In genomic region chr22:36856121-36856791, GRCh38 we compare ENCODE assay signal across 8 cellular contexts. TPM values are rescaled to one million over a fixed set of nuclear protein-coding genes. Genes with fewer than 3 reads are reported as not detected.
A peak's percentile ranks its signal among the peaks of the same experiment; 100 is the strongest.
DNase-seq lines count a peak whose midpoint lies in the region; ATAC-seq and TF ChIP-seq lines count a peak whose summit lies in the region.

No MANE protein-coding gene starts in this region.

- H3K36me3 Mint-ChIP-seq in activated CD8-positive, alpha-beta T cell treated with anti-CD3 and anti-CD28 coated beads, Interleukin-2, amount 10 ng/mL, durations not matched to agents 7 days and 5 days (ENCODE audit: low read depth): peaks cover 5% of the 10 kb centered on the region

- H3K27me3 ChIP-seq in DND-41 (ENCODE audit: insufficient read depth, low read length, poor library complexity) (no peaks in the 10 kb centered on the region), mesenchymal stem cell (ENCODE audit: control insufficient read depth in 1 of 2, insufficient read depth in 1 of 2, low read length in 2 of 2) (peaks cover 29 to 52% of the 10 kb centered on the region in 2 experiments)

- H3K4me2 ChIP-seq in DND-41 (ENCODE audit: insufficient read depth, low read length) (peak overlapping the region; percentile 24; the same call in 1 of the 2 replicates), mesenchymal stem cell (ENCODE audit: low read length, poor library complexity, severe bottlenecking) (no peak overlapping the region)

- H3K36me3 ChIP-seq in DND-41 (ENCODE audit: insufficient read depth, low read length) (no peaks in the 10 kb centered on the region), mesenchymal stem cell (ENCODE audit: control insufficient read depth in 1 of 2, insufficient read depth in 2 of 2, low read depth in 1 of 2, low read length in 2 of 2) (no peaks in the 10 kb centered on the region)

- no peak overlapping the region for H2BK120ac ChIP-seq in mesenchymal stem cell (ENCODE audit: low read depth, low read length)

- H3K4me1 ChIP-seq in DND-41 (ENCODE audit: insufficient read depth, low read length) (peaks cover 6% of the 10 kb centered on the region; the same call in 1 of the 2 replicates), mesenchymal stem cell (ENCODE audit: control insufficient read depth, insufficient read depth, low read depth, low read length) (peaks cover 2% of the 10 kb centered on the region)

- H3K79me1 ChIP-seq in mesenchymal stem cell (replicated peaks; ENCODE audit: low read length, poor library complexity, severe bottlenecking): no peaks in the 10 kb centered on the region

- H3K79me2 ChIP-seq in DND-41 (ENCODE audit: insufficient read depth, low read length): no peaks in the 10 kb centered on the region

- no peak overlapping the region for H3K9ac ChIP-seq in DND-41 (ENCODE audit: low read depth, low read length)
- H3K9ac ChIP-seq in mesenchymal stem cell (ENCODE audit: low read length): no peak overlapping the region

- no peak overlapping the region for H3K4ac ChIP-seq in mesenchymal stem cell (ENCODE audit: low read depth in 1 of 2, low read length in 2 of 2)

- 10% methylated on average over 29 of the region's 30 CpGs for WGBS in mesenchymal stem cell

- no peaks in the 10 kb centered on the region for H3K9me3 Mint-ChIP-seq in activated CD8-positive, alpha-beta T cell treated with anti-CD3 and anti-CD28 coated beads, Interleukin-2, amount 10 ng/mL, durations not matched to agents 7 days and 5 days (ENCODE audit: insufficient read depth)

- peak overlapping the region; percentile 56 for H3K27ac Mint-ChIP-seq in activated CD8-positive, alpha-beta T cell treated with anti-CD3 and anti-CD28 coated beads, Interleukin-2, amount 10 ng/mL, durations not matched to agents 7 days and 5 days

- H4K91ac ChIP-seq in mesenchymal stem cell (ENCODE audit: low read length): no peak overlapping the region

- H3K18ac ChIP-seq in mesenchymal stem cell (ENCODE audit: low read depth in 1 of 2, low read length in 2 of 2): no peak overlapping the region

- no peak overlapping the region for H3K14ac ChIP-seq in mesenchymal stem cell (ENCODE audit: low read length in 2 of 2)

- no peak overlapping the region for H2AK5ac ChIP-seq in mesenchymal stem cell (ENCODE audit: low read length, severe bottlenecking)

- H3K27ac ChIP-seq in DND-41 (ENCODE audit: low read length) (no peak overlapping the region), mesenchymal stem cell (ENCODE audit: low read length, poor library complexity, severe bottlenecking) (no peak overlapping the region)

- DNase-seq in DND-41 (peak; percentile 87), HT-29 (ENCODE audit: low spot score) (peak; percentile 68), mesenchymal stem cell (peak; percentile 77)
- peak; percentile 72 for DNase-seq in NK-92 treated with Interleukin-12 subunit alpha and Interleukin-12 subunit beta, amount 100 ng/mL, for 24 hours (lab: John Stamatoyannopoulos, UW)
- DNase-seq in activated CD8-positive, alpha-beta T cell treated with anti-CD3 and anti-CD28 coated beads, Interleukin-2, amount 10 ng/mL, durations not matched to agents 7 days and 5 days: peak; percentile 96
- DNase-seq in effector CD4-positive, alpha-beta T cell: peak; percentile 96
- peak; percentile 70 to 76 for DNase-seq in stimulated activated CD8-positive, alpha-beta memory T cell treated with anti-CD3 and anti-CD28 coated beads, Interleukin-15, amount 100 ng/mL, for 4 hours (ENCODE audit: low read depth in 2 of 2)

- POLR2A ChIA-PET in activated CD8-positive, alpha-beta T cell treated with anti-CD3 and anti-CD28 coated beads, Interleukin-2, amount 10 ng/mL, durations not matched to agents 7 days and 5 days (lab: Charles Lee): interaction anchor here (0.6 kb wide), 1 partner anchor 327 kb away, joined by 3 read pairs; no protein-coding TSS in a partner anchor

- H3K4me3 ChIP-seq in DND-41 (ENCODE audit: low read depth in 1 of 2, low read length in 2 of 2): no peak overlapping the region
- no peak overlapping the region for H3K4me3 ChIP-seq in mesenchymal stem cell (ENCODE audit: insufficient read depth in 1 of 2, low read depth in 1 of 2, low read length in 2 of 2)

- no peak overlapping the region for H2BK15ac ChIP-seq in mesenchymal stem cell (ENCODE audit: low read depth, poor library complexity, severe bottlenecking)

- H2BK12ac ChIP-seq in mesenchymal stem cell (ENCODE audit: low read length in 2 of 2): no peak overlapping the region

- no peaks in the 10 kb centered on the region for H4K20me1 ChIP-seq in DND-41 (ENCODE audit: insufficient read depth, low read length)

- peaks cover 75% of the 10 kb centered on the region for H3K4me1 Mint-ChIP-seq in activated CD8-positive, alpha-beta T cell treated with anti-CD3 and anti-CD28 coated beads, Interleukin-2, amount 10 ng/mL, durations not matched to agents 7 days and 5 days (ENCODE audit: low read depth)

- no peak overlapping the region for H3K23ac ChIP-seq in mesenchymal stem cell (ENCODE audit: low read length in 2 of 2)

- no peak overlapping the region for H2BK5ac ChIP-seq in mesenchymal stem cell (ENCODE audit: low read depth, low read length, poor library complexity, severe bottlenecking)

- peak overlapping the region; percentile 38 for H3K4me3 Mint-ChIP-seq in activated CD8-positive, alpha-beta T cell treated with anti-CD3 and anti-CD28 coated beads, Interleukin-2, amount 10 ng/mL, durations not matched to agents 7 days and 5 days

- H2AFZ ChIP-seq in DND-41 (ENCODE audit: low read depth, low read length) (0 out of 2 replicates have a peak overlapping the region, but pooled peaks have one; percentile 41), mesenchymal stem cell (ENCODE audit: low read depth, low read length) (no peak overlapping the region)

- ATAC-seq in DND-41 (ENCODE audit: insufficient read depth, low read depth) (peak; percentile 90), HG03135 (IDR thresholded peaks at IDR 0.05; ENCODE audit: unreplicated experiment) (no peak)
- ATAC-seq in activated CD8-positive, alpha-beta T cell treated with anti-CD3 and anti-CD28 coated beads, Interleukin-2, amount 10 ng/mL, durations not matched to agents 7 days and 5 days: peak; percentile 63

- no peaks in the 10 kb centered on the region for H3K9me3 ChIP-seq in DND-41 (ENCODE audit: insufficient read depth, low read length, severe bottlenecking)
- peaks cover 4% of the 10 kb centered on the region for H3K9me3 ChIP-seq in mesenchymal stem cell (ENCODE audit: control insufficient read depth, low read length)

- H3K27me3 Mint-ChIP-seq in activated CD8-positive, alpha-beta T cell treated with anti-CD3 and anti-CD28 coated beads, Interleukin-2, amount 10 ng/mL, durations not matched to agents 7 days and 5 days (ENCODE audit: low read depth): peaks cover under 1% of the 10 kb centered on the region

- H4K8ac ChIP-seq in mesenchymal stem cell (ENCODE audit: low read length): no peak overlapping the region

- TF ChIP-seq CTCF in DND-41 (IDR thresholded peaks at IDR 0.05; ENCODE audit: borderline replicate concordance, extremely low read depth, low read length, poor library complexity, severe bottlenecking): peak; percentile 99

- CTCF ChIA-PET in activated CD8-positive, alpha-beta T cell treated with anti-CD3 and anti-CD28 coated beads, Interleukin-2, amount 10 ng/mL, durations not matched to agents 7 days and 5 days (lab: Charles Lee): interaction anchor here (0.5 to 12.5 kb wide), 63 partner anchors 9 to 363 kb away, joined by 3 to 332 read pairs (median 4); partner anchors contain the start of genes CSF2RB, EIF3D and IFT27

RNA-seq across cellular contexts. Expression of gene NCF4, which starts 4.5 kb away (rescaled TPM):
- not detected in 2 replicates for total RNA-seq in HT-29 (2014; rRNA removed; shearing (Covaris generic))
- 10 to 100 TPM; 44.1 to 48.2 TPM for total RNA-seq in activated CD8-positive, alpha-beta T cell treated with anti-CD3 and anti-CD28 coated beads, Interleukin-2, amount 10 ng/mL, durations not matched to agents 7 days and 5 days
- polyA plus RNA-seq in mesenchymal stem cell (2013, experiment 1 of 2): not detected
- not detected for polyA plus RNA-seq in mesenchymal stem cell (2013, experiment 2 of 2)

RNA-seq across cellular contexts. Expression of gene PVALB, which starts 39.4 kb away (rescaled TPM):
- total RNA-seq in HT-29 (2014; rRNA removed; shearing (Covaris generic)): not detected in 2 replicates
- not detected for total RNA-seq in activated CD8-positive, alpha-beta T cell treated with anti-CD3 and anti-CD28 coated beads, Interleukin-2, amount 10 ng/mL, durations not matched to agents 7 days and 5 days
- polyA plus RNA-seq in mesenchymal stem cell (2013, experiment 1 of 2): not detected
- polyA plus RNA-seq in mesenchymal stem cell (2013, experiment 2 of 2): not detected

RNA-seq across cellular contexts. Expression of gene CSF2RB, which starts 57.2 kb away (rescaled TPM):
- not detected in 2 replicates for total RNA-seq in HT-29 (2014; rRNA removed; shearing (Covaris generic))
- total RNA-seq in activated CD8-positive, alpha-beta T cell treated with anti-CD3 and anti-CD28 coated beads, Interleukin-2, amount 10 ng/mL, durations not matched to agents 7 days and 5 days: 1 to 10 TPM; 1.4 TPM
- not detected for polyA plus RNA-seq in mesenchymal stem cell (2013, experiment 1 of 2)
- not detected for polyA plus RNA-seq in mesenchymal stem cell (2013, experiment 2 of 2)

Comparison
In these comparisons a context has a peak if more than half of its experiments do, and no peak if none do; other contexts are left out.
1. RNA of gene NCF4, which starts 4.5 kb away (total RNA-seq): 44.1 to 48.2 TPM in activated CD8-positive, alpha-beta T cell treated with anti-CD3 and anti-CD28 coated beads, Interleukin-2, amount 10 ng/mL, durations not matched to agents 7 days and 5 days; not detected in HT-29; every median in the first group is over 10 times any median in the second.
2. Peak in every context shown above with its lines, with median percentiles within 50 percentile points of each other: DNase-seq.